8 cellular contexts compared by ENCODE assay signal in genomic region chr17:49969134-49969759, GRCh38. TPM values are rescaled to one million over a fixed set of nuclear protein-coding genes. Genes with fewer than 3 reads are reported as not detected.
DNase-seq lines count a peak whose midpoint lies in the region; ATAC-seq, FAIRE-seq and TF ChIP-seq lines count a peak whose summit lies in the region.
"Had no signal": no experiment of that assay in that cellular context is flagged by ENCODE, and none has a peak within 500 bp of the region (broad histone marks: within the 10 kb centered on the region; RNA-seq: fewer than 3 reads in every experiment).

Gene DLX4 (plus strand): TSS chr17:49969190. CDS start chr17:49969469, 279 bp downstream.

- H3K4me3 Mint-ChIP-seq in nephron progenitor cell = peak within 1 kb of the TSS; percentile 89

- ATAC-seq in GM19328 (IDR thresholded peaks at IDR 0.05; ENCODE audit: unreplicated experiment) = no peak

- no peak within 1 kb of the TSS for H3K27ac ChIP-seq in coronary artery

- TF ChIP-seq CTCF in coronary artery (IDR thresholded peaks at IDR 0.05) (no peak), nephron progenitor cell (IDR thresholded peaks at IDR 0.05) (no peak)

- no peak for TF ChIP-seq POLR2A in GM12892 (IDR thresholded peaks at IDR 0.05; ENCODE audit: low read depth, low read length)

- peak; percentile 84 for DNase-seq in GM12892 (ENCODE audit: insufficient read length)
- DNase-seq in NCI-H69 (lab: John Stamatoyannopoulos, UW) = peak; percentile 52
- no peak for DNase-seq in coronary artery (ENCODE audit: low spot score)
- DNase-seq in nephron progenitor cell = peak; percentile 37
- no peak for DNase-seq in COR-L47 (lab: John Stamatoyannopoulos, UW)
- DNase-seq in SK-N-DZ (ENCODE audit: low spot score) = no peak

- peaks cover 55% of the 10 kb centered on the region for H3K4me1 Mint-ChIP-seq in nephron progenitor cell

- H3K27me3 Mint-ChIP-seq in nephron progenitor cell (ENCODE audit: low read depth, poor library complexity) = peaks cover 100% of the 10 kb centered on the region

- H3K9me3 Mint-ChIP-seq in nephron progenitor cell = no peaks in the 10 kb centered on the region

- no peak for FAIRE-seq in GM12892 (lab: Jason Lieb, UNC)
- FAIRE-seq: TTC549 had no signal

- no peaks in the 10 kb centered on the region for H3K36me3 Mint-ChIP-seq in nephron progenitor cell (ENCODE audit: low read depth)

- peak within 1 kb of the TSS; percentile 71 for H3K4me3 ChIP-seq in coronary artery

- no peak within 1 kb of the TSS for H3K27ac Mint-ChIP-seq in nephron progenitor cell

RNA-seq across cellular contexts. Expression of gene DLX4, which starts in this region (rescaled TPM):
- 0.28 TPM for polyA plus RNA-seq in GM12892 (2012; ENCODE audit: missing spikeins)
- polyA plus RNA-seq in SK-N-DZ (2014; cell fraction: cytosol; rRNA removed) = 0.17 TPM in 1 of 2 replicates, not detected in the other
- polyA plus RNA-seq in SK-N-DZ (2014; cell fraction: nucleus; rRNA removed) = 0.84 and 1.9 TPM in 2 replicates

Comparison
In these comparisons a context has a peak if more than half of its experiments do, and no peak if none do; other contexts are left out.
1. DNase-seq: peak in GM12892 (single experiment), NCI-H69 (single experiment) and nephron progenitor cell (single experiment); none in coronary artery (single experiment), COR-L47 (single experiment) and SK-N-DZ (single experiment).